In the genomic region with DNA sequence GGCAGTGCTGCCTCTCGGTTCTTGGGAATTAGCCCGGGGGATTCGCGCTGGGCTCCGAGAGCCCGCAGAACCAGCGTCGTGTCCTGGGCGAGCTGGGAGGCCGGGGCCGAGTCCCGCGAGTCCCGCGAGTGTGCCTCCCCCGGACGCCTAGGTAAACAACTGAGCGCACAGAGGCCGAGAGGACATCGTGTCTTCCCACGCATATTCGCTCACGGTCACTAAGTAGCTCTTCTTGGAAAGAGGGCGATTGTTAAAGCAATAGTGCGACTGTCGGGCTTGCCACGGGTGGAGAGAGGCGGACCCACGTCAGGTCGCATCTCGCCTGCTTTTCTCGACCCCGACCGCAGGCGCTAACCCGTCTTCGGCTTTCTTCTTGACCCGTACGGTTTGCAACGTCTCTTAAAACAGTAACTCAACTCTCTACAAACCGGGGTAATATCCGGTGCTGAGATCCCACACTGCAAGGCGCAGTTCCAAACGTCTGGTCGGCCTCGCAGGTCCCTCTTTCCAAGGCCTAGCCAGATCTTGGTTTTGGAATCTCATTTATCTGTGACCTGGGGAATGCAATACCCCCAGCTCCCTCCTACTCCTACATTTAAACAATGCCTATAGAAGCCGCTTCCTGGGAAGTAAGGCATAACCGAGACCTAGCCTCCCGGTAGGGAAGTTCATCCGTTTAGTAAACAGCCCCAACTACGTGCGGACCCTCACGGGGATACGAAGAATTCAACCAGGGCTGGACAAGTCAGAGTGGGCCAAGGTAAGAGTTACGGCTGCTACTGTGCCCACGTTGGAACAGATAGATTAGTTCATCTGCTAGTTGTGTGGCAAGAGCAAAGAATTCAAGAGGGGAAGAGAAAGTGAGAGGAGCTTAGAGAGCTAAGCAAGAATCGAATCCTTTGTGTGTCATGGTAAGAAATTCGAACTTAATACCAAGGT, we compare ENCODE assay signal across 8 cellular contexts. TPM values are rescaled to one million over a fixed set of nuclear protein-coding genes. Genes with fewer than 3 reads are reported as not detected.
A peak's percentile ranks its signal among the peaks of the same experiment; 100 is the strongest.
DNase-seq lines count a peak whose midpoint lies in the region; ATAC-seq and TF ChIP-seq lines count a peak whose summit lies in the region.

No MANE protein-coding gene starts in this region.

- no peaks in the 10 kb centered on the region for H3K36me3 ChIP-seq in gastroesophageal sphincter
- H3K36me3 ChIP-seq in neural progenitor cell = no peaks in the 10 kb centered on the region

- H3K9me3 ChIP-seq in gastroesophageal sphincter = no peaks in the 10 kb centered on the region
- no peaks in the 10 kb centered on the region for H3K9me3 ChIP-seq in neural progenitor cell (ENCODE audit: low read depth)

- peak overlapping the region; percentile 83 for H3K4me3 ChIP-seq in NB4 (ENCODE audit: low read depth, low read length)
- H3K4me3 ChIP-seq in gastroesophageal sphincter = peak overlapping the region; percentile 76 to 78
- peak overlapping the region; percentile 72 for H3K4me3 ChIP-seq in neural progenitor cell

- TF ChIP-seq POLR2A in NB4 (IDR thresholded peaks at IDR 0.05; ENCODE audit: extremely low read depth, insufficient read length) (peak; percentile 33), gastroesophageal sphincter (IDR thresholded peaks at IDR 0.05) (no peak)

- H3K27ac Mint-ChIP-seq in neural progenitor cell = peak overlapping the region; percentile 93

- peaks cover 31% of the 10 kb centered on the region for H3K4me1 Mint-ChIP-seq in neural progenitor cell

- H3K4me1 ChIP-seq in gastroesophageal sphincter (peaks cover 0 to 36% (median 0%) of the 10 kb centered on the region in 3 donors), neural progenitor cell (peaks cover 25% of the 10 kb centered on the region)

- no peaks in the 10 kb centered on the region for H3K36me3 Mint-ChIP-seq in neural progenitor cell

- H4K20me1 ChIP-seq in neural progenitor cell (ENCODE audit: low read depth) = peaks cover 19% of the 10 kb centered on the region

- peak overlapping the region; percentile 98 for H3K4me3 Mint-ChIP-seq in neural progenitor cell

- H3K27me3 ChIP-seq in gastroesophageal sphincter = no peaks in the 10 kb centered on the region
- H3K27me3 ChIP-seq in neural progenitor cell = peaks cover 29% of the 10 kb centered on the region

- no peaks in the 10 kb centered on the region for H3K9me3 Mint-ChIP-seq in neural progenitor cell

- peaks cover 19% of the 10 kb centered on the region for H3K79me2 ChIP-seq in neural progenitor cell (ENCODE audit: low read depth)

- H2AFZ ChIP-seq in neural progenitor cell (replicated peaks) = peak overlapping the region; percentile 92

- H3K27ac ChIP-seq in gastroesophageal sphincter (peak overlapping the region; percentile 93 to 96 (median 96)), neural progenitor cell (no peak overlapping the region)

- H3K27me3 Mint-ChIP-seq in neural progenitor cell (ENCODE audit: insufficient read depth, low read depth) = peaks cover 6% of the 10 kb centered on the region

- WGBS in gastroesophageal sphincter (ENCODE audit: low coverage in 1 of 2), 2 donors = 6 to 20% methylated on average over 3 to 13 of the region's 58 CpGs

- peak; percentile 31 for ATAC-seq in HG02588 (IDR thresholded peaks at IDR 0.05; ENCODE audit: unreplicated experiment)
- peak; percentile 42 for ATAC-seq in gastroesophageal sphincter

- peak overlapping the region; percentile 100 for H3K4me2 ChIP-seq in neural progenitor cell

- peaks cover 37% of the 10 kb centered on the region for H3F3A ChIP-seq in neural progenitor cell (ENCODE audit: low read depth)

- DNase-seq in DMS 273 (lab: John Stamatoyannopoulos, UW; ENCODE audit: unreplicated experiment) = peak; percentile 51
- DNase-seq in DMS 273 treated with DMSO at 0.1 percent for 48 hours (lab: John Stamatoyannopoulos, UW) = no peak
- peak; percentile 82 for DNase-seq in NB4 (ENCODE audit: low read depth)
- DNase-seq in activated effector memory CD4-positive, alpha-beta T cell treated with anti-CD3 and anti-CD28 coated beads, Interleukin-2, amount 50 U/mL, for 16 hours = peak; percentile 64
- DNase-seq in neural progenitor cell (ENCODE audit: low spot score) = peak; percentile 67
- DNase-seq in NCI-H2081 (lab: John Stamatoyannopoulos, UW) = no peak

- TF ChIP-seq EP300 in gastroesophageal sphincter (IDR thresholded peaks at IDR 0.05) = no peak

- peak overlapping the region; percentile 9 for H3K9ac ChIP-seq in neural progenitor cell

- TF ChIP-seq CTCF in NB4 (IDR thresholded peaks at IDR 0.05; ENCODE audit: low read depth, low read length) = no peak
- no peak for TF ChIP-seq CTCF in gastroesophageal sphincter (IDR thresholded peaks at IDR 0.05)
- no peak for TF ChIP-seq CTCF in neural progenitor cell (IDR thresholded peaks at IDR 0.05)

RNA-seq across cellular contexts. Expression of gene PHLDA1, which starts 0.7 kb away (rescaled TPM):
- total RNA-seq in gastroesophageal sphincter (10 to 100 TPM in 1 of 4 donors, 1 to 10 TPM in 3; 4.4 to 14.4 (median 7.6) TPM), neural progenitor cell (ENCODE audit: low replicate concordance) (1.1 and 1.2 TPM in 2 replicates)

RNA-seq across cellular contexts. Expression of gene NAP1L1, which starts 52.2 kb away (rescaled TPM):
- total RNA-seq in gastroesophageal sphincter (100 to 1,000 TPM; 329 to 486 (median 395) TPM), neural progenitor cell (ENCODE audit: low replicate concordance) (907 and 1,539 TPM in 2 replicates)

Comparison
In these comparisons a context has a peak if more than half of its experiments do, and no peak if none do; other contexts are left out.
1. DNase-seq: peak in DMS 273 (single experiment), NB4 (single experiment), activated effector memory CD4-positive, alpha-beta T cell treated with anti-CD3 and anti-CD28 coated beads, Interleukin-2, amount 50 U/mL, for 16 hours (single experiment) and neural progenitor cell (single experiment); none in DMS 273 treated with DMSO at 0.1 percent for 48 hours (single experiment) and NCI-H2081 (0 of 2).
2. Peak in every context shown above with its lines, with median percentiles within 50 percentile points of each other: H3K4me3 ChIP-seq.